In the genomic region with DNA sequence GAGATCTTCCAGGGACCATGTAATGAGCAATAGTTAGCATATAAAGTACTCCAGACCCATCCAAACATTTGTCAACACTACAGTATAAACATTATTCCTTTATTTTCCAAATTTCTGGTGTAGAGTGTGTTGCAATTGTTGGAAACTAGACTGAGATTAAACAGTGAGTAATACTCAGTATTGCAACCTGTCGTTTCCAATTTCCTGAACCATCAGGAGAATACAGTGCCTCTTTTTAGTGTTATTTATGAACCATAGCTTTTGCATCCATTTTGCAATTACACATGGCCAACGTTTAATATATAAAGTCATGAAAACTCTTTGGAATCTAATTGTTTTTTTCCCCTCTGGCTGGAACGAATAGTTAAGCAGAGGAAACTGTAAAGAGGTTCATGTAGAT, we compare ENCODE assay signal across 24 cellular contexts.
"Had no signal": no experiment of that assay in that cellular context is flagged by ENCODE, and none has a peak within 500 bp of the region (broad histone marks: within the 10 kb centered on the region; RNA-seq: fewer than 3 reads in every experiment).

No MANE protein-coding gene starts in this region.

- ATAC-seq: left colon; natural killer cell; sciatic nerve; stimulated activated effector memory CD8-positive, alpha-beta T cell treated with anti-CD3 and anti-CD28 coated beads, Interleukin-12 subunit alpha, Interleukin-12 subunit beta, amount 100 ng/mL, for 72 hours had no signal

- H2AFZ ChIP-seq: parathyroid adenoma had no signal

- H3K27ac ChIP-seq: brain microvascular endothelial cell, coronary artery, esophagus muscularis mucosa, neutrophil, parathyroid adenoma, thoracic aorta, upper lobe of left lung, WERI-Rb-1 had no signal

- H3K79me2 ChIP-seq: parathyroid adenoma had no signal

- H3K4me3 ChIP-seq: coronary artery, esophagus muscularis mucosa, lung, thoracic aorta, upper lobe of left lung had no signal

- DNase-seq: activated CD4-positive, alpha-beta T cell treated with anti-CD3 and anti-CD28 coated beads for 1 hour; activated CD4-positive, alpha-beta T cell treated with anti-CD3 and anti-CD28 coated beads, Interleukin-2, amount 50 U/mL, for 4 hours; activated naive CD4-positive, alpha-beta T cell treated with Interleukin-2 at 50 U/mL for 16 hours; activated naive CD8-positive, alpha-beta T cell treated with anti-CD3 and anti-CD28 coated beads, Interleukin-2, amount 10 ng/mL, durations not matched to agents 7 days and 5 days; activated T-cell treated with anti-CD3 and anti-CD28 coated beads, Interleukin-2, amount 50 U/mL, for 24 hours; anterior cingulate cortex; brain microvascular endothelial cell; effector memory CD4-positive, alpha-beta T cell; hypothalamus; islet precursor cell; left colon; natural killer cell; stimulated activated CD4-positive, alpha-beta T cell treated with anti-CD3 and anti-CD28 coated beads, Interleukin-4, amount 100 ng/mL, for 24 hours; SW 1271; upper lobe of left lung; WERI-Rb-1 had no signal

- H3K27me3 ChIP-seq: brain microvascular endothelial cell, upper lobe of left lung had no signal

- H3K9ac ChIP-seq: parathyroid adenoma had no signal

- H3K4me1 ChIP-seq: esophagus muscularis mucosa, parathyroid adenoma, upper lobe of left lung had no signal

- H3K36me3 ChIP-seq: brain microvascular endothelial cell, esophagus muscularis mucosa, neutrophil, thoracic aorta, upper lobe of left lung, WERI-Rb-1 had no signal

- H3K9me3 ChIP-seq: esophagus muscularis mucosa, neutrophil, thoracic aorta, upper lobe of left lung had no signal
